Comparison of ENCODE assay signal across 8 cellular contexts in genomic region chr10:133276435-133277201, GRCh38. TPM values are rescaled to one million over a fixed set of nuclear protein-coding genes. Genes with fewer than 3 reads are reported as not detected.
DNase-seq lines count a peak whose midpoint lies in the region; ATAC-seq, FAIRE-seq and TF ChIP-seq lines count a peak whose summit lies in the region.

Gene ADAM8, minus strand, starts transcription at chr10:133276868. Its CDS starts 51 bp downstream, at chr10:133276817.

- H3F3A ChIP-seq in GM23338 (replicated peaks; ENCODE audit: low read depth) = no peaks in the 10 kb centered on the region

- H3K9me3 ChIP-seq in OCI-LY7 (ENCODE audit: low read length) = no peaks in the 10 kb centered on the region

- H4K20me1 ChIP-seq in GM23338 (replicated peaks; ENCODE audit: insufficient read depth) (no peaks in the 10 kb centered on the region), OCI-LY7 (ENCODE audit: insufficient read depth, low read length) (no peaks in the 10 kb centered on the region)

- DNase-seq in GM12891 (ENCODE audit: insufficient read length, low spot score) (peak; percentile 96), GM23338 (ENCODE audit: low spot score) (peak; percentile 88), OCI-LY7 (ENCODE audit: low spot score) (peak; percentile 57), islet precursor cell (peak; percentile 80), HCEC 1CT (no peak), dermis blood vessel endothelial cell (no peak)
- peak; percentile 66 for DNase-seq in activated naive CD4-positive, alpha-beta T cell treated with anti-CD3 and anti-CD28 coated beads, Interleukin-2, amount 50 U/mL, for 16 hours
- DNase-seq in stimulated activated CD8-positive, alpha-beta memory T cell treated with anti-CD3 and anti-CD28 coated beads, Interleukin-2, amount 100 ng/mL, for 48 hours (ENCODE audit: low read depth in 2 of 2) = peak; percentile 63 to 73

- no peak for TF ChIP-seq CTCF in GM23338 (conservative IDR thresholded peaks at IDR 0.05; ENCODE audit: low read depth in 2 of 2)
- TF ChIP-seq CTCF in OCI-LY7 (conservative IDR thresholded peaks at IDR 0.05; ENCODE audit: low read length) = 0 out of 2 replicates have a peak, but pooled peaks have one; percentile 11

- peak; percentile 86 for FAIRE-seq in GM12891 (lab: Jason Lieb, UNC)

- H3K4me2 ChIP-seq in GM23338 = peak within 1 kb of the TSS; percentile 87
- H3K4me2 ChIP-seq in OCI-LY7 (ENCODE audit: low read length) = peak within 1 kb of the TSS; percentile 86

- TF ChIP-seq POLR2A in GM12891 (IDR thresholded peaks at IDR 0.05; ENCODE audit: low read depth, low read length) = peak; percentile 21; the same call in 1 of the 2 replicates

- intact Hi-C loops in OCI-LY7 (cut with micrococcal nuclease; ENCODE audit: unreplicated experiment) = loop anchor here (5.0 kb wide), 1 partner anchor 134 kb away; no protein-coding TSS in a partner anchor

- peak; percentile 85 for ATAC-seq in GM23338

- H3K4me3 Mint-ChIP-seq in GM23338 = peak within 1 kb of the TSS; percentile 57

- POLR2A ChIA-PET in OCI-LY7 (lab: Charles Lee) = no interaction called here

- no peaks in the 10 kb centered on the region for H3K27me3 ChIP-seq in GM23338 (ENCODE audit: insufficient read depth)

- H3K4me1 ChIP-seq in GM23338 (ENCODE audit: insufficient read depth) (no peaks in the 10 kb centered on the region), OCI-LY7 (ENCODE audit: insufficient read depth, low read length, poor library complexity, severe bottlenecking) (peaks cover 47% of the 10 kb centered on the region)

- no peaks in the 10 kb centered on the region for H3K36me3 ChIP-seq in GM23338 (ENCODE audit: insufficient read depth)
- H3K36me3 ChIP-seq in OCI-LY7 (ENCODE audit: insufficient read depth, low read length) = no peaks in the 10 kb centered on the region

- H2AFZ ChIP-seq in GM23338 (peak within 1 kb of the TSS; percentile 59), OCI-LY7 (ENCODE audit: low read length) (peak within 1 kb of the TSS; percentile 34; the same call in 1 of the 2 replicates)

- no peak within 1 kb of the TSS for H3K27ac Mint-ChIP-seq in GM23338

- H3K27ac ChIP-seq in GM23338 (ENCODE audit: low read depth) (no peak within 1 kb of the TSS), OCI-LY7 (ENCODE audit: low read depth, low read length, poor library complexity, severe bottlenecking) (peak within 1 kb of the TSS; percentile 45)

- peaks cover 4% of the 10 kb centered on the region; the same call in 2 of the 3 replicates for H3K4me1 Mint-ChIP-seq in GM23338

- H3K9me2 ChIP-seq in GM23338 (ENCODE audit: insufficient read depth) (no peaks in the 10 kb centered on the region), OCI-LY7 (ENCODE audit: insufficient read depth, low read length) (no peaks in the 10 kb centered on the region)

- BruUV-seq in OCI-LY7 (replicated peaks; lab: Mats Ljungman, UMichigan) = no TSS peak

- H3K79me2 ChIP-seq in GM23338 (replicated peaks; ENCODE audit: insufficient read depth) = no peaks in the 10 kb centered on the region
- H3K79me2 ChIP-seq in OCI-LY7 (ENCODE audit: insufficient read depth, low read depth, low read length) = no peaks in the 10 kb centered on the region

- H3K9me3 Mint-ChIP-seq in GM23338 = no peaks in the 10 kb centered on the region

- no peaks in the 10 kb centered on the region for H3K27me3 Mint-ChIP-seq in GM23338 (ENCODE audit: insufficient read depth, low read depth, poor library complexity)

- H3K36me3 Mint-ChIP-seq in GM23338 (ENCODE audit: low read depth) = no peaks in the 10 kb centered on the region

- H3K4me3 ChIP-seq in GM23338 = peak within 1 kb of the TSS; percentile 61
- peak within 1 kb of the TSS; percentile 66 for H3K4me3 ChIP-seq in OCI-LY7 (ENCODE audit: low read depth, low read length, poor library complexity, severe bottlenecking)

- CTCF ChIA-PET in OCI-LY7 (lab: Charles Lee; ENCODE audit: unreplicated experiment) = interaction anchor here (1.0 kb wide), 1 partner anchor 8 kb away, joined by 3 read pairs; no protein-coding TSS in a partner anchor

TF ChIP-seq in GM12891, 5 proteins besides CTCF, POLR2A, EP300 and RAD21:
- TF ChIP-seq SPI1 (IDR thresholded peaks at IDR 0.05; ENCODE audit: low read depth, low read length) = no peak
- peak; percentile 64 for TF ChIP-seq TAF1 (IDR thresholded peaks at IDR 0.05; ENCODE audit: low read depth, low read length)
- no peak for TF ChIP-seq POU2F2 (IDR thresholded peaks at IDR 0.05; ENCODE audit: low read depth, low read length)
- peak; percentile 91 for TF ChIP-seq PAX5 (IDR thresholded peaks at IDR 0.05; ENCODE audit: insufficient read depth, low read length, severe bottlenecking)
- peak; percentile 64; the same call in 1 of the 2 replicates for TF ChIP-seq POLR2AphosphoS5 (IDR thresholded peaks at IDR 0.05; ENCODE audit: low read depth, low read length)

TF ChIP-seq in GM23338, 12 proteins besides CTCF, POLR2A, EP300 and RAD21:
- TF ChIP-seq POLR2AphosphoS5 (IDR thresholded peaks at IDR 0.05; ENCODE audit: low read depth) (peak; percentile 42; the same call in 1 of the 2 replicates), JUNB (IDR thresholded peaks at IDR 0.05; ENCODE audit: unreplicated experiment) (no peak)
TF ChIP-seq in GM23338: peak in this region for 1.

RNA-seq across cellular contexts. Expression of gene ADAM8, which starts in this region (rescaled TPM):
- 52.5 TPM for polyA plus RNA-seq in GM12891 (2012; ENCODE audit: low read depth, missing spikeins)
- total RNA-seq in GM23338 (2014; rRNA removed; shearing (Covaris generic)) = 5.5 and 7.4 TPM in 2 replicates
- 1.9 and 2.1 TPM in 2 replicates for polyA plus RNA-seq in GM23338 (2016; fragmentation: Nextera tagmentation; extraction: Ambion mirVana)
- 7.5 and 10.0 TPM in 2 replicates for total RNA-seq in OCI-LY7 (2014; rRNA removed; shearing (Covaris generic))
- total RNA-seq in OCI-LY7 (2022) (16.3 and 17.6 TPM in 2 replicates), dermis blood vessel endothelial cell (0.14 and 0.68 TPM in 2 replicates)

Comparison
In these comparisons a context has a peak if more than half of its experiments do, and no peak if none do; other contexts are left out.
1. DNase-seq: peak in GM12891 (single experiment), GM23338 (single experiment), OCI-LY7 (single experiment), activated naive CD4-positive, alpha-beta T cell treated with anti-CD3 and anti-CD28 coated beads, Interleukin-2, amount 50 U/mL, for 16 hours (single experiment), islet precursor cell (single experiment) and stimulated activated CD8-positive, alpha-beta memory T cell treated with anti-CD3 and anti-CD28 coated beads, Interleukin-2, amount 100 ng/mL, for 48 hours (2 of 2); none in HCEC 1CT (single experiment) and dermis blood vessel endothelial cell (single experiment).